11 cellular contexts compared by ENCODE assay signal in the genomic region with DNA sequence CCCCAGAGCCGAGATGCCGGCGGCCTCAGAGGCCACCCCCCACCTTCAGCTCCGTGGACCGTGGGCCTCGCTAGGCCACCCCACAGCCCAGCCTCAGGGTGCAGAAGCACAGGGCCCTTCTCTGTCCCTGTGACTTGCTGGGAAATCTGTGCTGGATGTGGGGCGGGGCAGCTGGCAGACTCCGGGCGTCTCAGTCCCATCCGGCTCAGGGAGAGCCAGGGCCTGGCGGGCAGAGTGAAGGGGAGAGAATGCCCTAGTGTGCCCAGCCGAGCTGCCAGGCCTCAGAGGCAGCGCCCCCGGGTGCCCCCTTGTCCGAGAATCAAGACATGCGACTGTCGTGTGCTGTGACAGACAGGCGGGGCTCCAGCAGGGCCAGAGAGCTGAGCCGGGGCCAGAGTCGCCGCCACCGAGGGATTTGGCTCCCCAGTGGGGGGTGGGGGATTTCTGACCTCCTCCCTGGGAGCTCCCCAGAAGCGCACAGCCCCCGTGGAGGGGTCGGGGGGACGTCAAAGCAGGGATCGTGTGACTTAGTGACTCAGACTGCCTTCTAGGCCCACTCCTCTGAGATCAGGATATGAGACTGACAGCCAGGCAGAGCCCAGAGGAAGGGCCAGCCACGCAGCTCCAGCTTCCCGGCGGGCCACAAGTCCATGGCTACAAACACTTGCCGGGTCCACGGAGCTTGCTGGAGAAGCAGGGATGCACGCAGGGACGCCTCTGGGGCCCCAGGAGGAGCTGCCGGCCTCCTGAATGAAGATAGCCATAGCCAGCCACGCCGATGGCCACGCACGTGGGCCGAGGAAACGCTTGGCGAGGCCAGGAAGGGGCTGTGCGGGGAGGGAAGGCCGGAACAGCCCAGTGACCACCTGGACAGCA. TPM values are rescaled to one million over a fixed set of nuclear protein-coding genes. Genes with fewer than 3 reads are reported as not detected.
DNase-seq lines count a peak whose midpoint lies in the region; ATAC-seq and TF ChIP-seq lines count a peak whose summit lies in the region.
"Had no signal": no experiment of that assay in that cellular context is flagged by ENCODE, and none has a peak within 500 bp of the region (broad histone marks: within the 10 kb centered on the region; RNA-seq: fewer than 3 reads in every experiment).

No MANE protein-coding gene starts in this region.

- CTCF ChIA-PET in HEK293 (lab: Yijun Ruan, JAX) = no interaction called here

- no peak for TF ChIP-seq POLR2A in lower leg skin (IDR thresholded peaks at IDR 0.05)

- H3K4me1 ChIP-seq in HEK293 (ENCODE audit: control insufficient read depth, insufficient read depth, low read length) (no peaks in the 10 kb centered on the region), ascending aorta (peaks cover 2 to 4% of the 10 kb centered on the region in 2 donors), stomach smooth muscle (ENCODE audit: control insufficient read depth, insufficient read depth, low read length) (peaks cover 54% of the 10 kb centered on the region)

- H3K27ac ChIP-seq in HEK293 (ENCODE audit: extremely low read depth, low read depth, low read length) (no peak overlapping the region), ascending aorta (peak overlapping the region; percentile 82 to 85), stomach smooth muscle (ENCODE audit: low read length) (peak overlapping the region; percentile 71)

- H3K4me3 ChIP-seq in HEK293 (ENCODE audit: low read depth, low read length) = no peak overlapping the region
- H3K4me3 ChIP-seq in ascending aorta = no peak overlapping the region
- no peak overlapping the region for H3K4me3 ChIP-seq in lower leg skin (ENCODE audit: low read depth, poor library complexity, severe bottlenecking)
- H3K4me3 ChIP-seq in stomach smooth muscle (ENCODE audit: low read length in 2 of 2) = no peak overlapping the region

- TF ChIP-seq CTCF in HEK293 (tag by site-specific recombination; IDR thresholded peaks at IDR 0.05) (no peak), ascending aorta (IDR thresholded peaks at IDR 0.05) (no peak), lower leg skin (IDR thresholded peaks at IDR 0.05) (no peak)

- 83 to 86% methylated on average over 31 to 32 of the region's 44 CpGs for WGBS in lower leg skin, 2 donors

- H3K9me3 ChIP-seq in HEK293 (ENCODE audit: control insufficient read depth, insufficient read depth, low read depth, low read length) = no peaks in the 10 kb centered on the region
- H3K9me3 ChIP-seq in ascending aorta = no peaks in the 10 kb centered on the region
- no peaks in the 10 kb centered on the region for H3K9me3 ChIP-seq in stomach smooth muscle (ENCODE audit: control insufficient read depth in 2 of 2, low read length in 2 of 2)

- H3K36me3 ChIP-seq in HEK293 (ENCODE audit: control insufficient read depth in 2 of 2, insufficient read depth in 1 of 2, low read length in 2 of 2) = peaks cover 0 to 68% of the 10 kb centered on the region in 2 experiments; a peak in 1 of 3 replicates
- peaks cover 98 to 100% of the 10 kb centered on the region in 2 donors for H3K36me3 ChIP-seq in ascending aorta
- peaks cover 44 to 53% of the 10 kb centered on the region in 2 donors for H3K36me3 ChIP-seq in stomach smooth muscle (ENCODE audit: control insufficient read depth in 2 of 2, insufficient read depth in 2 of 2, low read length in 2 of 2)

- intact Hi-C loops in ascending aorta (cut with DNase I) = no loop called here
- intact Hi-C loops in lower leg skin (cut with DNase I; ENCODE audit: low total_unique reads) = no loop called here

- peak overlapping the region in 1 of 2 donors; percentile 36 for H3K9ac ChIP-seq in stomach smooth muscle (ENCODE audit: low read length in 2 of 2)

- H3K27me3 ChIP-seq in ascending aorta = no peaks in the 10 kb centered on the region
- H3K27me3 ChIP-seq in stomach smooth muscle (ENCODE audit: control insufficient read depth in 1 of 2, insufficient read depth in 2 of 2, low read length in 2 of 2) = no peaks in the 10 kb centered on the region

- POLR2A ChIA-PET in HEK293 (lab: Yijun Ruan, JAX) = interaction anchor here (0.8 to 1.0 kb wide), 2 partner anchors 9 to 11 kb away, joined by 4 read pairs; no protein-coding TSS in a partner anchor

- peak in 1 of 2 donors; percentile 73 for DNase-seq in ascending aorta (ENCODE audit: low spot score in 2 of 2)
- peak; percentile 14 to 89 for DNase-seq in lower leg skin (ENCODE audit: low spot score in 2 of 2)
- DNase-seq in HuH-7 (ENCODE audit: low spot score) = no peak
- DNase-seq in A172 (ENCODE audit: low spot score) = no peak
- DNase-seq: dermis blood vessel endothelial cell; hippocampal formation; stimulated activated CD4-positive, alpha-beta T cell treated with anti-CD3 and anti-CD28 coated beads, Interleukin-2, amount 100 ng/mL, for 24 hours had no signal

- ATAC-seq in HG03139 (IDR thresholded peaks at IDR 0.05; ENCODE audit: unreplicated experiment) = no peak
- ATAC-seq: naive thymus-derived CD4-positive, alpha-beta T cell had no signal

TF ChIP-seq in HEK293, 187 proteins besides CTCF, POLR2A, EP300 and RAD21:
- TF ChIP-seq ZEB2 (tag by site-specific recombination; IDR thresholded peaks at IDR 0.05) (no peak), ZNF341 (tag by site-specific recombination; IDR thresholded peaks at IDR 0.05; ENCODE audit: low read depth) (0 out of 2 replicates have a peak, but pooled peaks have one; percentile 29)

RNA-seq across cellular contexts. Expression of gene COL6A1, which starts 11.9 kb away (rescaled TPM):
- total RNA-seq in ascending aorta (1,564 TPM), lower leg skin (100 to 1,000 TPM in 3 of 4 donors, 10 to 100 TPM in 1; 94.9 to 265 (median 133) TPM)
- 329 and 393 TPM in 2 replicates for total RNA-seq in A172 (2014; rRNA removed; shearing (Covaris generic))

Comparison
In these comparisons a context has a peak if more than half of its experiments do, and no peak if none do; other contexts are left out.
1. DNase-seq: peak in lower leg skin (2 of 2); none in HuH-7 (single experiment) and A172 (single experiment).